Comparison of ENCODE assay signal across 26 cellular contexts in genomic region chr10:83229991-83230390, GRCh38.
"Had no signal": no experiment of that assay in that cellular context is flagged by ENCODE, and none has a peak within 500 bp of the region (broad histone marks: within the 10 kb centered on the region; RNA-seq: fewer than 3 reads in every experiment).

No MANE protein-coding gene starts in this region.

- H3K27me3 ChIP-seq: Peyer's patch, SJCRH30 had no signal

- H3K4me3 Mint-ChIP-seq: IgD-negative memory B cell had no signal

- H3K27ac ChIP-seq: HL-60, KMS-11, PC-9, Peyer's patch, SJCRH30 had no signal

- H3K9ac ChIP-seq: KMS-11 had no signal

- H3K36me3 ChIP-seq: Peyer's patch, SJCRH30 had no signal

- FAIRE-seq: HTR-8/SVneo, K562 had no signal

- H3K4me2 ChIP-seq: KMS-11, PC-9 had no signal

- H2AFZ ChIP-seq: PC-9 had no signal

- H3K27ac Mint-ChIP-seq: IgD-negative memory B cell had no signal

- H3K4me3 ChIP-seq: K562, PC-9, Peyer's patch, SJCRH30 had no signal

- H3K36me3 Mint-ChIP-seq: IgD-negative memory B cell had no signal

- H3K4me1 ChIP-seq: Peyer's patch, SJCRH30 had no signal

- H3K9me3 ChIP-seq: Peyer's patch, SJCRH30 had no signal

- ATAC-seq: K562, Right ventricle myocardium inferior, SK-N-SH treated with all-trans-retinoic acid at 6 μM for 48 hours had no signal

- H3K27me3 Mint-ChIP-seq: IgD-negative memory B cell had no signal

- DNase-seq: Kasumi-1; MM.1S; NCI-H1105; NCI-H1417; NCI-H146; NCI-H1694 treated with DMSO at 0.1 percent for 48 hours; NCI-H1930; NCI-H2081; NCI-H2107; NCI-H2227 treated with DMSO at 0.1 percent for 48 hours; NCI-H524; NCI-H526 treated with DMSO at 0.1 percent for 48 hours; NCI-H748 treated with DMSO at 0.1 percent for 48 hours; NK-92 treated with Interleukin-12 subunit alpha and Interleukin-12 subunit beta, amount 100 ng/mL, for 24 hours; OCI-M1; PC-9; Peyer's patch; SHP77 treated with DMSO at 0.1 percent for 48 hours; SJCRH30 had no signal
